In the genomic region with DNA sequence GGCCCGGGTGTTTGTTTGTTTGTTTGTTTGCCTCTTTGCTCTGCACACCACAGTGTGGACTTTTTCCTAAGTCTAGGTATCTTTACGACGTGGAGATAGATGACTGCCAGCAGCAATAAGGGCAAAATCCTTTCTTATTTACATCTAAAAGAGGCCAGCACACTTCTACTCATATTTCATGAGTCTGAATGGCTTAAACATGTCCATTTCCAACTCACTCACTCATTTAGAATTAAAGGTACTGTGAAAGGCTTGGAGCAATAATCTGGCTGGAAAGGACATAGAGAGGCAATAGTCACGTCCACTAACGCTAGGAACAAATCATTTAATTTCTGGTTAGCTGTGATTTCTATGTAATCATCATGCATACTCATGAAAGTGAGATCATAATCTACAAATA, we compare ENCODE assay signal across 21 cellular contexts. TPM values are rescaled to one million over a fixed set of nuclear protein-coding genes. Genes with fewer than 3 reads are reported as not detected.
A peak's percentile ranks its signal among the peaks of the same experiment; 100 is the strongest.
DNase-seq lines count a peak whose midpoint lies in the region; ATAC-seq, FAIRE-seq and TF ChIP-seq lines count a peak whose summit lies in the region.
"Had no signal": no experiment of that assay in that cellular context is flagged by ENCODE, and none has a peak within 500 bp of the region (broad histone marks: within the 10 kb centered on the region; RNA-seq: fewer than 3 reads in every experiment).

No MANE protein-coding gene starts in this region.

- H3K79me2 ChIP-seq in HepG2 (ENCODE audit: insufficient read depth, low read length) = no peaks in the 10 kb centered on the region

- no peak overlapping the region for H3K4me2 ChIP-seq in neuronal stem cell (ENCODE audit: insufficient read depth, low read length, poor library complexity, severe bottlenecking)
- no peak overlapping the region for H3K4me2 ChIP-seq in HepG2 (ENCODE audit: low read depth, low read length)

- no peak for FAIRE-seq in HepG2 (lab: Jason Lieb, UNC)
- FAIRE-seq: A204.1 had no signal

- H3K9me3 ChIP-seq in A673 (ENCODE audit: low read depth, low read length, poor library complexity, severe bottlenecking) = no peaks in the 10 kb centered on the region
- no peaks in the 10 kb centered on the region for H3K9me3 ChIP-seq in HAP-1
- H3K9me3 ChIP-seq in neuronal stem cell (replicated peaks in 1 of 2; ENCODE audit: control insufficient read depth in 2 of 2, insufficient read depth in 1 of 2, low read depth in 1 of 2, low read length in 2 of 2) = no peaks in the 10 kb centered on the region
- no peaks in the 10 kb centered on the region for H3K9me3 ChIP-seq in HepG2 (ENCODE audit: low read length)
- H3K9me3 ChIP-seq: MG63 had no signal

- peak overlapping the region; percentile 2 for H3K4me3 ChIP-seq in A673 (ENCODE audit: low read depth, low read length, poor library complexity, severe bottlenecking)
- H3K4me3 ChIP-seq in HAP-1 = no peak overlapping the region
- H3K4me3 ChIP-seq in neuronal stem cell (ENCODE audit: low read length in 2 of 2) = no peak overlapping the region
- no peak overlapping the region for H3K4me3 ChIP-seq in HepG2 (replicated peaks in 1 of 3; ENCODE audit: insufficient read depth in 1 of 3, low read depth in 2 of 3, low read length in 3 of 3)
- H3K4me3 ChIP-seq: MG63 had no signal

- no peak overlapping the region for H3K4ac ChIP-seq in neuronal stem cell (ENCODE audit: low read length)

- no peak for TF ChIP-seq CTCF in A673 (conservative IDR thresholded peaks at IDR 0.05; ENCODE audit: low read depth, low read length)
- TF ChIP-seq CTCF in brain (conservative IDR thresholded peaks at IDR 0.05) = no peak
- TF ChIP-seq CTCF in HepG2 (CRISPR knock-in tag; IDR thresholded peaks at IDR 0.05) = no peak

- peak overlapping the region in 3 of 5 experiments; percentile 21 to 63 (median 47) for H3K27ac Mint-ChIP-seq in brain
- H3K27ac Mint-ChIP-seq: CD4-positive, CD25-positive, alpha-beta regulatory T cell; T-helper 17 cell had no signal

- BruUV-seq in A673 (replicated peaks; lab: Mats Ljungman, UMichigan) (no TSS peak), HepG2 (replicated peaks; lab: Mats Ljungman, UMichigan) (no TSS peak)

- TF ChIP-seq POLR2A in HepG2 (IDR thresholded peaks at IDR 0.05; ENCODE audit: insufficient read depth in 1 of 2, low read depth in 2 of 2, low read length in 2 of 2) = no peak

- no peaks in the 10 kb centered on the region for H3K36me3 ChIP-seq in A673 (ENCODE audit: insufficient read depth, low read length, poor library complexity, severe bottlenecking)
- H3K36me3 ChIP-seq in HAP-1 (replicated peaks) = no peaks in the 10 kb centered on the region
- H3K36me3 ChIP-seq in neuronal stem cell (replicated peaks in 1 of 2; ENCODE audit: control insufficient read depth in 2 of 2, insufficient read depth in 2 of 2, low read length in 2 of 2) = no peaks in the 10 kb centered on the region
- H3K36me3 ChIP-seq in HepG2 (replicated peaks in 1 of 2; ENCODE audit: control insufficient read depth in 1 of 2, insufficient read depth in 2 of 2, low read length in 2 of 2) = no peaks in the 10 kb centered on the region
- H3K36me3 ChIP-seq: MG63 had no signal

- POLR2A ChIA-PET in A673 (lab: Charles Lee; ENCODE audit: low non-redundant PET) = no interaction called here
- POLR2A ChIA-PET in HepG2 (lab: Yijun Ruan, JAX) = no interaction called here

- H3K9me3 Mint-ChIP-seq in brain = no peaks in the 10 kb centered on the region
- H3K9me3 Mint-ChIP-seq: CD4-positive, CD25-positive, alpha-beta regulatory T cell had no signal

- in situ Hi-C loops in HAP-1 (cut with MboI; ENCODE audit: low sequenced_read_pairs) = no loop called here
- in situ Hi-C loops in ACHN (cut with HindIII; ENCODE audit: low pct_ligation_motif_present, low pct_unique_long_range_greater_than_20kb, low sequenced_read_pairs) = no loop called here
- in situ Hi-C loops in HepG2 (cut with HindIII; ENCODE audit: extremely low pct_ligation_motif_present, low pct_unique_long_range_greater_than_20kb) = no loop called here

- no peak overlapping the region for H3K14ac ChIP-seq in neuronal stem cell (ENCODE audit: low read length)

- H3K4me1 Mint-ChIP-seq in brain = peaks cover 44% of the 10 kb centered on the region

- H2AK5ac ChIP-seq in neuronal stem cell (ENCODE audit: low read depth, low read length) = no peak overlapping the region

- peak overlapping the region; percentile 99 for H3K27ac ChIP-seq in A673 (ENCODE audit: low read depth, low read length, poor library complexity, severe bottlenecking)
- H3K27ac ChIP-seq in neuronal stem cell (replicated peaks; ENCODE audit: low read length) = no peak overlapping the region
- H3K27ac ChIP-seq in HepG2 (ENCODE audit: extremely low read length, insufficient read depth, low read length) = no peak overlapping the region

- H3K18ac ChIP-seq in neuronal stem cell (ENCODE audit: low read length) = no peak overlapping the region

- WGBS in neuronal stem cell (ENCODE audit: extremely low coverage in 2 of 2, insufficient read length in 2 of 2, insufficient replicate concordance in 1 of 2), 2 donors = no CpG with 5 or more reads among the region's 5 CpGs
- 32% methylated on average over 5 of the region's 5 CpGs for WGBS in HepG2 (ENCODE audit: low lambda C conversion rate)

- intact Hi-C loops in A673 (cut with micrococcal nuclease; ENCODE audit: unreplicated experiment) = no loop called here
- intact Hi-C loops in HepG2 (cut with micrococcal nuclease; ENCODE audit: unreplicated experiment) = no loop called here

- peak overlapping the region; percentile 63 for H2AFZ ChIP-seq in neuronal stem cell (ENCODE audit: low read length)
- H2AFZ ChIP-seq in HepG2 (ENCODE audit: low read length) = no peak overlapping the region

- no peaks in the 10 kb centered on the region for H3K79me1 ChIP-seq in neuronal stem cell (ENCODE audit: low read depth, low read length)

- ATAC-seq in HepG2 (no peak), GM21723 (IDR thresholded peaks at IDR 0.05; ENCODE audit: unreplicated experiment) (no peak)
- ATAC-seq: T-helper 17 cell had no signal

- H4K20me1 ChIP-seq in HepG2 (ENCODE audit: insufficient read depth, low read length) = no peaks in the 10 kb centered on the region

- TF ChIP-seq EP300 in HepG2 (IDR thresholded peaks at IDR 0.05; ENCODE audit: low read depth in 2 of 2, low read length in 2 of 2) (no peak), HepG2 (CRISPR knock-in tag; IDR thresholded peaks at IDR 0.05; ENCODE audit: borderline replicate concordance) (no peak)

- no peak overlapping the region for H2BK5ac ChIP-seq in neuronal stem cell (ENCODE audit: low read length)

- H2BK120ac ChIP-seq in neuronal stem cell (ENCODE audit: low read depth, low read length) = no peak overlapping the region

- H3K4me1 ChIP-seq in A673 (ENCODE audit: insufficient read depth, low read length, poor library complexity, severe bottlenecking) = peaks cover 90% of the 10 kb centered on the region
- H3K4me1 ChIP-seq in HAP-1 = peaks cover 35% of the 10 kb centered on the region
- peaks cover 0 to 16% of the 10 kb centered on the region in 2 donors for H3K4me1 ChIP-seq in neuronal stem cell (ENCODE audit: control insufficient read depth in 2 of 2, insufficient read depth in 1 of 2, low read depth in 1 of 2, low read length in 2 of 2)
- H3K4me1 ChIP-seq in HepG2 (ENCODE audit: insufficient read depth, low read length) = peaks cover 20% of the 10 kb centered on the region

- H3K9ac ChIP-seq in neuronal stem cell (ENCODE audit: low read depth, low read length, poor library complexity) (no peak overlapping the region), HepG2 (ENCODE audit: insufficient read depth, low read depth, low read length) (no peak overlapping the region)

- no peak overlapping the region for H3K4me3 Mint-ChIP-seq in brain
- H3K4me3 Mint-ChIP-seq: CD4-positive, CD25-positive, alpha-beta regulatory T cell; T-helper 17 cell had no signal

- H4K91ac ChIP-seq in neuronal stem cell (ENCODE audit: low read depth, low read length, poor library complexity) = no peak overlapping the region

- H4K8ac ChIP-seq in neuronal stem cell (ENCODE audit: low read depth, low read length) = no peak overlapping the region

- H3K23ac ChIP-seq in neuronal stem cell (ENCODE audit: low read depth, low read length, poor library complexity) = no peak overlapping the region

- CTCF ChIA-PET in A673 (lab: Charles Lee) = no interaction called here
- CTCF ChIA-PET in HepG2 (lab: Yijun Ruan, JAX; ENCODE audit: low intra/inter-chr PET ratio, low total read pairs) = no interaction called here

- H3K27me3 Mint-ChIP-seq in brain = peaks cover 7% of the 10 kb centered on the region

- no peaks in the 10 kb centered on the region for H3K27me3 ChIP-seq in A673 (replicated peaks; ENCODE audit: insufficient read depth, low read depth, low read length, poor library complexity)
- no peaks in the 10 kb centered on the region for H3K27me3 ChIP-seq in HAP-1 (ENCODE audit: low read depth)
- H3K27me3 ChIP-seq in neuronal stem cell (ENCODE audit: control insufficient read depth in 3 of 3, insufficient read depth in 3 of 3, low read depth in 1 of 3, low read length in 3 of 3) = no peaks in the 10 kb centered on the region
- H3K27me3 ChIP-seq in HepG2 (ENCODE audit: control insufficient read depth in 1 of 2, insufficient read depth in 2 of 2, low read length in 2 of 2) = peaks cover 0 to 27% of the 10 kb centered on the region in 2 experiments; a peak in 3 of 5 replicates
- H3K27me3 ChIP-seq: MG63 had no signal

- DNase-seq in A673 (ENCODE audit: low spot score) (peak; percentile 51), HAP-1 (ENCODE audit: low spot score in 2 of 2) (peak; percentile 20 to 84), neuronal stem cell (ENCODE audit: low spot score) (no peak), ACHN (no peak), HepG2 (ENCODE audit: low spot score) (no peak)
- DNase-seq: CD4-positive, CD25-positive, alpha-beta regulatory T cell; EL; GF-D8; GOT3; MG63; NCI-H1048; NCI-H1417 treated with DMSO at 0.1 percent for 48 hours; NCI-H187; NCI-H2171 treated with DMSO at 0.1 percent for 48 hours; NCI-H524 treated with DMSO at 0.1 percent for 48 hours; Right ventricle myocardium superior; SW 1271; T-helper 17 cell had no signal

- TF ChIP-seq RAD21 in HepG2 (CRISPR knock-in tag; IDR thresholded peaks at IDR 0.05) = no peak

- no peaks in the 10 kb centered on the region for H3K36me3 Mint-ChIP-seq in brain
- H3K36me3 Mint-ChIP-seq: CD4-positive, CD25-positive, alpha-beta regulatory T cell had no signal

- no peak overlapping the region for H2BK12ac ChIP-seq in neuronal stem cell (ENCODE audit: low read length)

- H2BK15ac ChIP-seq in neuronal stem cell (ENCODE audit: low read length) = no peak overlapping the region

RNA-seq across cellular contexts. Expression of a gene that starts 54.2 kb away (rescaled TPM):
- total RNA-seq in A673 (2021) (431 and 531 TPM in 2 replicates), HepG2 (2016; rRNA removed; fragmentation: Illumina TruSeq; extraction: Trizol) (268 and 325 TPM in 2 replicates)
- polyA plus RNA-seq in brain (ENCODE audit: insufficient read depth, low read depth, low replicate concordance) (68.8 TPM), HepG2 (2011; rRNA removed) (202 and 229 TPM in 2 replicates)
- 95.6 TPM for polyA plus RNA-seq in neuronal stem cell (2013, experiment 1 of 2)
- 92.3 TPM for polyA plus RNA-seq in neuronal stem cell (2013, experiment 2 of 2)
- total RNA-seq in HepG2 (2016; cell fraction: cytosol; rRNA removed; fragmentation: Illumina TruSeq; extraction: Trizol; ENCODE audit: low read depth) = 126 and 142 TPM in 2 replicates
- total RNA-seq in HepG2 (2016; cell fraction: insoluble cytoplasmic fraction; rRNA removed; fragmentation: Illumina TruSeq; extraction: Trizol) = 268 and 325 TPM in 2 replicates
- 216 and 243 TPM in 2 replicates for total RNA-seq in HepG2 (2016; cell fraction: membrane; rRNA removed; fragmentation: Illumina TruSeq; extraction: Trizol)
- 248 and 272 TPM in 2 replicates for total RNA-seq in HepG2 (2016; cell fraction: nucleus; rRNA removed; fragmentation: Illumina TruSeq; extraction: Trizol)
- 132 and 137 TPM in 2 replicates for polyA plus RNA-seq in HepG2 (2011; cell fraction: cytosol; rRNA removed)
- 32.0 and 34.3 TPM in 2 replicates for polyA plus RNA-seq in HepG2 (2011; cell fraction: nucleus; rRNA removed)
- 207 and 230 TPM in 2 replicates for polyA plus RNA-seq in HepG2 (2012)
- 127 and 140 TPM in 2 replicates for polyA plus RNA-seq in HepG2 (2016; cell fraction: cytosol; fragmentation: Illumina TruSeq; extraction: Trizol; ENCODE audit: low read depth)
- polyA plus RNA-seq in HepG2 (2016; cell fraction: insoluble cytoplasmic fraction; fragmentation: Illumina TruSeq; extraction: Trizol; ENCODE audit: low read depth) = 171 and 180 TPM in 2 replicates
- polyA plus RNA-seq in HepG2 (2016; cell fraction: membrane; fragmentation: Illumina TruSeq; extraction: Trizol; ENCODE audit: low read depth) = 172 and 176 TPM in 2 replicates
- 261 and 267 TPM in 2 replicates for polyA plus RNA-seq in HepG2 (2016; cell fraction: nucleus; fragmentation: Illumina TruSeq; extraction: Trizol; ENCODE audit: insufficient read depth, low read depth)
- 489 and 620 TPM in 2 replicates for polyA minus RNA-seq in HepG2 (2011; rRNA and poly(A)+ RNA removed; ENCODE audit: low replicate concordance)
- polyA minus RNA-seq in HepG2 (2011; cell fraction: cytosol; rRNA and poly(A)+ RNA removed) = 126 and 129 TPM in 2 replicates
- 155 and 165 TPM in 2 replicates for polyA minus RNA-seq in HepG2 (2011; cell fraction: nucleus; rRNA and poly(A)+ RNA removed)

Comparison
In these comparisons a context has a peak if more than half of its experiments do, and no peak if none do; other contexts are left out.
1. DNase-seq: peak in A673 (single experiment) and HAP-1 (2 of 2); none in neuronal stem cell (single experiment), ACHN (single experiment) and HepG2 (single experiment).